7 cellular contexts compared by ENCODE assay signal in the genomic region with DNA sequence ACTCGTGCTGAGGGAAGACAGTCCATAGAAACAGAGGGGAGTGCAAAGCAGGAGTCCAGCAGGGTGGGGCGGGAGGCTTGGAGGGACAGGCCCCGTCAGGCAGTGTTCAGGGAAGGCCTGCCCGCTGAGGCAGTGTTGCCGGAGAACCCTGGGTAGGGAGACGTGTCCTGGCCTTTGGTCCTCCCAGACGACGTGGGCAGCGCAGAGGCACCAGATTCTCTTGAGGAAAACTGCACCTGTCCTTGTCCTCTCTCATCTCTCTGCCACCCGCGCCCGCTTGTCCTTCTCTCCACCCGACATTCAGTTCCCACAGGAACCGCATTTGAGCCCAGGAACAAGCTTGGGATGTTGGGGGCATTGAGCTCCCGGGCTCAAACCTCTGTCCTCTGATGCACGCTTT. TPM values are rescaled to one million over a fixed set of nuclear protein-coding genes. Genes with fewer than 3 reads are reported as not detected.
"Had no signal": no experiment of that assay in that cellular context is flagged by ENCODE, and none has a peak within 500 bp of the region (broad histone marks: within the 10 kb centered on the region; RNA-seq: fewer than 3 reads in every experiment).

No MANE protein-coding gene starts in this region.

RNA-seq across cellular contexts. Expression of gene UPK3B, which starts 14.6 kb away (rescaled TPM):
- total RNA-seq: RPMI7951, SK-MEL-5 had no signal
- polyA plus RNA-seq: SK-N-SH had no signal

RNA-seq across cellular contexts. Expression of gene SPDYE16, which starts 47.4 kb away (rescaled TPM):
- total RNA-seq: PC-3, PC-9, Right ventricle myocardium superior, RPMI7951, SJSA1, SK-MEL-5 had no signal
